ENCODE assay signal across 11 cellular contexts in the genomic region with DNA sequence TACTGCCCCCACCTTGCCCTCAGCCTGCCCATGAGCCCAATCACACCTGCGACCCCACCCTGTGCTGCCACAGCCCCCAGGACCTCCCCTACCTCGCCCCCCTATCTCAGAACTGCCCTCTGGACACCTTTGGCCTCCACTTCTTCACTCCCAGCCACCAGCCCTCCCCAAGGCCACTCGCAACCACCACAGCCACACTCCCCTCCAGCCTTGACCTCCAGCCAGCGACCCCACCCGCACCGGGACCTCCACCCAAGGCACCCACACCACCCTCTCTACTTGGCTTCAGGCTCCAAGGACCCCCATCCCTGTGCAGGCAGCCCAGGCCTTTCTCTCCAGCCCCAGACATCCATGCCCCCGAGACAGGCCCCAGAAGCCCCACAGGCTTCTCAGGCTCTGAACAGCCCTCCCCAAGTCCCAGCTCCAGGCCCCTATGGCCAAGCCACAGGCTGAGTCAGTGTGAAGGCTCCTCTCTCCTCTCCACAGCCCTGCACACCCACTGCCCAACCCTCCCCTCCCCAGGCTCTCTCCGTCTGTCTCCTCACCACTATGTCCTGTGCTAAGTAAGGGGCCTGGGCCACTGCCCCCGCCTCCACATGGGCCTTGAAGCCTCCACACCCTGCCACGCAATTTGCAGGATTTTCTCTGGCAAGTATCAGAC. TPM values are rescaled to one million over a fixed set of nuclear protein-coding genes. Genes with fewer than 3 reads are reported as not detected.
DNase-seq lines count a peak whose midpoint lies in the region; ATAC-seq, FAIRE-seq and TF ChIP-seq lines count a peak whose summit lies in the region.
"Had no signal": no experiment of that assay in that cellular context is flagged by ENCODE, and none has a peak within 500 bp of the region (broad histone marks: within the 10 kb centered on the region; RNA-seq: fewer than 3 reads in every experiment).

No MANE protein-coding gene starts in this region.

- no peak for TF ChIP-seq EP300 in A549 (IDR thresholded peaks at IDR 0.05)
- TF ChIP-seq EP300 in neural cell (conservative IDR thresholded peaks at IDR 0.05; ENCODE audit: poor library complexity, severe bottlenecking) = no peak

- TF ChIP-seq RAD21 in A549 (conservative IDR thresholded peaks at IDR 0.05 in 1 of 2, IDR thresholded peaks at IDR 0.05 in 1 of 2) (no peak), neural cell (conservative IDR thresholded peaks at IDR 0.05) (no peak)

- DNase-seq in A549 (ENCODE audit: low read depth in 1 of 2, low spot score in 1 of 2) (no peak), NT2/D1 (ENCODE audit: low read depth, low spot score) (no peak), ecto neural progenitor cell (ENCODE audit: low spot score) (peak; percentile 46), small intestine (no peak)
- DNase-seq: activated CD4-positive, alpha-beta T cell treated with anti-CD3 and anti-CD28 coated beads for 4 hours; MV-4-11 had no signal

- H3K4me1 ChIP-seq in A549 = peaks cover 39% of the 10 kb centered on the region
- peaks cover 33% of the 10 kb centered on the region for H3K4me1 ChIP-seq in NT2/D1 (ENCODE audit: insufficient read depth, insufficient read length)
- peaks cover 3% of the 10 kb centered on the region in 2 donors for H3K4me1 ChIP-seq in small intestine (ENCODE audit: control insufficient read depth in 2 of 2, insufficient read depth in 1 of 2, low read depth in 1 of 2, low read length in 1 of 2)

- ATAC-seq in A549 (no peak), GM18870 (IDR thresholded peaks at IDR 0.05; ENCODE audit: unreplicated experiment) (no peak), HG03565 (IDR thresholded peaks at IDR 0.05; ENCODE audit: unreplicated experiment) (no peak), GM21737 (IDR thresholded peaks at IDR 0.05; ENCODE audit: unreplicated experiment) (no peak)

- peak overlapping the region in 1 of 2 experiments; percentile 88; a peak in 1 of 6 replicates for H3K27ac ChIP-seq in A549
- no peak overlapping the region for H3K27ac ChIP-seq in neural cell (ENCODE audit: low read length)
- no peak overlapping the region for H3K27ac ChIP-seq in small intestine (ENCODE audit: low read depth in 1 of 2, low read length in 1 of 2)
- H3K27ac ChIP-seq: C4-2B had no signal

- no peaks in the 10 kb centered on the region for H3K9me2 ChIP-seq in neural cell (ENCODE audit: insufficient read depth, low read length)

- H3K36me3 ChIP-seq in NT2/D1 (ENCODE audit: insufficient read depth, insufficient read length, low read length) = peaks cover 38% of the 10 kb centered on the region
- H3K36me3 ChIP-seq in neural cell (ENCODE audit: insufficient read depth, low read length) = no peaks in the 10 kb centered on the region
- H3K36me3 ChIP-seq in small intestine (ENCODE audit: control insufficient read depth in 2 of 2, insufficient read depth in 2 of 2, low read length in 2 of 2) = no peaks in the 10 kb centered on the region

- no peak for TF ChIP-seq POLR2A in A549 (IDR thresholded peaks at IDR 0.05; ENCODE audit: low read length)

- POLR2A ChIA-PET in A549 (lab: Yijun Ruan, JAX) = interaction anchor here (0.5 kb wide), 1 partner anchor 297 kb away, joined by 3 read pairs; no protein-coding TSS in a partner anchor

- H3K9ac ChIP-seq in NT2/D1 (ENCODE audit: insufficient read length, low read depth) = peak overlapping the region; percentile 50
- peak overlapping the region; percentile 34 for H3K9ac ChIP-seq in neural cell (ENCODE audit: low read length)

- no peak overlapping the region for H3K4me3 ChIP-seq in A549
- no peak overlapping the region for H3K4me3 ChIP-seq in NT2/D1 (ENCODE audit: insufficient read length, low read depth)
- peak overlapping the region; percentile 73 for H3K4me3 ChIP-seq in neural cell (ENCODE audit: low read length)
- H3K4me3 ChIP-seq in small intestine (ENCODE audit: low read depth in 1 of 2, low read length in 2 of 2) = no peak overlapping the region

- H4K20me1 ChIP-seq in neural cell (ENCODE audit: insufficient read depth) = no peaks in the 10 kb centered on the region

- H2AFZ ChIP-seq in neural cell (ENCODE audit: low read depth, low read length) = no peak overlapping the region

- no peaks in the 10 kb centered on the region for H3F3A ChIP-seq in neural cell (ENCODE audit: insufficient read depth, low read length, poor library complexity, severe bottlenecking)

- CTCF ChIA-PET in A549 (lab: Yijun Ruan, JAX) = interaction anchor here (0.9 to 3.3 kb wide), 4 partner anchors 17 to 140 kb away, joined by 3 to 16 read pairs (median 4); partner anchors contain the start of gene TOR2A

- FAIRE-seq in A549 (lab: Jason Lieb, UNC) = no peak
- no peak for FAIRE-seq in small intestine (lab: Jason Lieb, UNC)

- TF ChIP-seq CTCF in A549 (IDR thresholded peaks at IDR 0.05) = no peak
- TF ChIP-seq CTCF in neural cell (IDR thresholded peaks at IDR 0.05; ENCODE audit: poor library complexity, severe bottlenecking) = no peak

- peak overlapping the region; percentile 14; the same call in 2 of the 3 replicates for H3K4me2 ChIP-seq in A549
- no peak overlapping the region for H3K4me2 ChIP-seq in neural cell (ENCODE audit: low read length)

- H3K9me3 ChIP-seq in A549 (no peaks in the 10 kb centered on the region), NT2/D1 (ENCODE audit: insufficient read depth, low read length) (no peaks in the 10 kb centered on the region), neural cell (ENCODE audit: low read length) (no peaks in the 10 kb centered on the region), small intestine (ENCODE audit: control insufficient read depth, low read depth) (no peaks in the 10 kb centered on the region)

- WGBS in A549 (ENCODE audit: missing lambda C conversion rate) = 83% methylated on average over 10 of the region's 10 CpGs
- 80 to 92% (median 84%) methylated on average over 9 to 10 of the region's 10 CpGs for WGBS in small intestine, 3 donors

- no peaks in the 10 kb centered on the region for H3K27me3 ChIP-seq in NT2/D1 (ENCODE audit: insufficient read depth, insufficient read length)
- H3K27me3 ChIP-seq in neural cell (ENCODE audit: insufficient read depth, low read depth, low read length) = no peaks in the 10 kb centered on the region
- H3K27me3 ChIP-seq in small intestine (ENCODE audit: control insufficient read depth in 2 of 2, insufficient read depth in 2 of 2, low read length in 2 of 2) = no peaks in the 10 kb centered on the region

- peaks cover 7% of the 10 kb centered on the region for H3K79me2 ChIP-seq in neural cell (replicated peaks; ENCODE audit: insufficient read depth, low read length)

TF ChIP-seq in A549, 52 proteins besides CTCF, POLR2A, EP300 and RAD21 (continues in another document):
- TF ChIP-seq ZFP36 (IDR thresholded peaks at IDR 0.05; ENCODE audit: borderline replicate concordance, partially characterized antibody) = no peak
- no peak for TF ChIP-seq HOXA7 (CRISPR knock-in tag; IDR thresholded peaks at IDR 0.05)
- no peak for TF ChIP-seq NFE2L2 (conservative IDR thresholded peaks at IDR 0.05; ENCODE audit: low read length)

TF ChIP-seq in neural cell, 6 proteins besides CTCF, POLR2A, EP300 and RAD21 (continues in another document):
- TF ChIP-seq EZH2 (IDR thresholded peaks at IDR 0.05; ENCODE audit: borderline replicate concordance, insufficient read depth, low read length, poor library complexity, severe bottlenecking) (no peak), SMC3 (conservative IDR thresholded peaks at IDR 0.05; ENCODE audit: poor library complexity) (no peak), POLR2AphosphoS5 (IDR thresholded peaks at IDR 0.05) (no peak)

RNA-seq across cellular contexts. Expression of gene AK1, which starts 2.0 kb away (rescaled TPM):
- polyA plus RNA-seq in A549 (2011; rRNA removed) = 30.0 and 33.6 TPM in 2 replicates
- polyA plus RNA-seq in A549 (2012; cell fraction: cytosol; rRNA removed) = 75.1 and 94.3 TPM in 2 replicates
- 47.3 and 77.3 TPM in 2 replicates for polyA plus RNA-seq in A549 (2012; cell fraction: nucleus; rRNA removed)
- polyA plus RNA-seq in A549 (2017; fragmentation: RNase III; extraction: RNeasy Plus Mini Kit Qiagen cat#74134 plus additional on column Dnase treatment) = 31.9 to 38.2 TPM (median 31.9 TPM) in 3 replicates
- polyA minus RNA-seq in A549 (2011; rRNA and poly(A)+ RNA removed) = 14.8 and 18.0 TPM in 2 replicates
- polyA plus RNA-seq in neural cell = 105 and 137 TPM in 2 replicates
- 38.0 and 49.9 TPM in 2 replicates for polyA minus RNA-seq in neural cell
- polyA plus RNA-seq in small intestine = 10 to 100 TPM; 50.8 to 60.6 (median 52.5) TPM

RNA-seq across cellular contexts. Expression of gene ENG, which starts 21.0 kb away (rescaled TPM):
- polyA plus RNA-seq in A549 (2011; rRNA removed) (not detected in 2 replicates), A549 (2017; fragmentation: RNase III; extraction: RNeasy Plus Mini Kit Qiagen cat#74134 plus additional on column Dnase treatment) (0.03 to 0.15 TPM (median 0.08 TPM) in 3 replicates), neural cell (0.10 TPM in 1 of 2 replicates, not detected in the other), small intestine (10 to 100 TPM in 1 of 3 donors, 1 to 10 TPM in 2; 3.1 to 84.0 (median 5.7) TPM)
- 0.01 and 0.05 TPM in 2 replicates for polyA plus RNA-seq in A549 (2012; cell fraction: cytosol; rRNA removed)
- polyA plus RNA-seq in A549 (2012; cell fraction: nucleus; rRNA removed) = 0.17 TPM in 1 of 2 replicates, not detected in the other
- not detected in 2 replicates for polyA minus RNA-seq in A549 (2011; rRNA and poly(A)+ RNA removed)
- not detected in 2 replicates for polyA minus RNA-seq in neural cell

RNA-seq across cellular contexts. Expression of gene ST6GALNAC6, which starts 24.0 kb away (rescaled TPM):
- polyA plus RNA-seq in A549 (2011; rRNA removed) = 8.2 and 14.7 TPM in 2 replicates
- 12.7 and 16.0 TPM in 2 replicates for polyA plus RNA-seq in A549 (2012; cell fraction: cytosol; rRNA removed)
- polyA plus RNA-seq in A549 (2012; cell fraction: nucleus; rRNA removed) = 36.6 and 37.6 TPM in 2 replicates
- 15.8 to 25.2 TPM (median 22.0 TPM) in 3 replicates for polyA plus RNA-seq in A549 (2017; fragmentation: RNase III; extraction: RNeasy Plus Mini Kit Qiagen cat#74134 plus additional on column Dnase treatment)
- 15.6 and 18.6 TPM in 2 replicates for polyA minus RNA-seq in A549 (2011; rRNA and poly(A)+ RNA removed)
- polyA plus RNA-seq in neural cell = 44.2 and 59.3 TPM in 2 replicates
- polyA minus RNA-seq in neural cell = 30.3 and 33.8 TPM in 2 replicates
- polyA plus RNA-seq in small intestine = 10 to 100 TPM in 2 of 3 donors, 1 to 10 TPM in 1; 2.2 to 31.8 (median 15.4) TPM

RNA-seq across cellular contexts. Expression of gene ST6GALNAC4, which starts 41.4 kb away (rescaled TPM):
- polyA plus RNA-seq in A549 (2011; rRNA removed) (11.0 and 12.5 TPM in 2 replicates), A549 (2017; fragmentation: RNase III; extraction: RNeasy Plus Mini Kit Qiagen cat#74134 plus additional on column Dnase treatment) (18.1 to 25.4 TPM (median 24.8 TPM) in 3 replicates), neural cell (4.8 and 5.9 TPM in 2 replicates), small intestine (10 to 100 TPM; 20.4 to 34.7 (median 24.6) TPM)
- 21.5 and 29.4 TPM in 2 replicates for polyA plus RNA-seq in A549 (2012; cell fraction: cytosol; rRNA removed)
- polyA plus RNA-seq in A549 (2012; cell fraction: nucleus; rRNA removed) = 28.7 and 46.1 TPM in 2 replicates
- polyA minus RNA-seq in A549 (2011; rRNA and poly(A)+ RNA removed) = 17.6 and 18.1 TPM in 2 replicates
- polyA minus RNA-seq in neural cell = 5.8 and 6.8 TPM in 2 replicates

RNA-seq across cellular contexts. Expression of gene PIP5KL1, which starts 55.1 kb away (rescaled TPM):
- polyA plus RNA-seq in A549 (2011; rRNA removed) (1.8 and 2.4 TPM in 2 replicates), A549 (2017; fragmentation: RNase III; extraction: RNeasy Plus Mini Kit Qiagen cat#74134 plus additional on column Dnase treatment) (2.0 to 3.7 TPM (median 2.5 TPM) in 3 replicates), neural cell (3.4 and 5.2 TPM in 2 replicates), small intestine (under 1 TPM in 2 of 3 donors, not detected in 1; 0.60 to 0.81 TPM)
- polyA plus RNA-seq in A549 (2012; cell fraction: cytosol; rRNA removed) = 1.4 and 2.2 TPM in 2 replicates
- polyA plus RNA-seq in A549 (2012; cell fraction: nucleus; rRNA removed) = 19.9 and 20.7 TPM in 2 replicates
- 0.70 and 2.0 TPM in 2 replicates for polyA minus RNA-seq in A549 (2011; rRNA and poly(A)+ RNA removed)
- polyA minus RNA-seq in neural cell = 2.5 and 6.6 TPM in 2 replicates
